In genomic region chr1:43559714-43560113, GRCh38 we compare ENCODE assay signal across 23 cellular contexts.
"Had no signal": no experiment of that assay in that cellular context is flagged by ENCODE, and none has a peak within 500 bp of the region (broad histone marks: within the 10 kb centered on the region; RNA-seq: fewer than 3 reads in every experiment).

No MANE protein-coding gene starts in this region.

- H3K27me3 Mint-ChIP-seq: activated CD8-positive, alpha-beta T cell treated with anti-CD3 and anti-CD28 coated beads for 36 hours; activated naive CD8-positive, alpha-beta T cell treated with anti-CD3 and anti-CD28 coated beads for 36 hours had no signal

- H3K27ac Mint-ChIP-seq: activated CD8-positive, alpha-beta T cell treated with anti-CD3 and anti-CD28 coated beads for 36 hours; activated naive CD4-positive, alpha-beta T cell treated with anti-CD3 and anti-CD28 coated beads, Interleukin-2, amount 10 ng/mL, durations not matched to agents 7 days and 5 days; activated naive CD8-positive, alpha-beta T cell treated with anti-CD3 and anti-CD28 coated beads for 36 hours; activated T-cell treated with anti-CD3 and anti-CD28 coated beads, Interleukin-2, amount 50 U/mL, for 72 hours; activated T-helper 2 cell treated with anti-CD3 and anti-CD28 coated beads, Interferon-gamma antibody, Interleukin-2, Interleukin-4, amounts not matched to agents 10 μg/mL and 5 μg/mL and 100 μg/mL, durations not matched to agents 14 hours and 24 hours and 36 hours had no signal

- H3K4me2 ChIP-seq: KMS-11 had no signal

- H3K4me3 ChIP-seq: SJCRH30 had no signal

- H3K27ac ChIP-seq: KMS-11, SJCRH30 had no signal

- H3K4me1 ChIP-seq: SJCRH30 had no signal

- H3K9me3 ChIP-seq: SJCRH30, SK-N-SH had no signal

- DNase-seq: activated CD4-positive, alpha-beta T cell treated with anti-CD3 and anti-CD28 coated beads for 4 hours; activated CD8-positive, alpha-beta memory T cell treated with anti-CD3 and anti-CD28 coated beads, Interleukin-2, amount 50 U/mL, for 4 hours; activated CD8-positive, alpha-beta T cell treated with anti-CD3 and anti-CD28 coated beads for 36 hours; activated gamma-delta T cell treated with Interleukin-2 at 50 U/mL for 16 hours; activated naive CD4-positive, alpha-beta T cell treated with anti-CD3 and anti-CD28 coated beads, Interleukin-2, amount 10 ng/mL, durations not matched to agents 7 days and 5 days; activated naive CD8-positive, alpha-beta T cell treated with anti-CD3 and anti-CD28 coated beads for 36 hours; activated T-cell treated with anti-CD3 and anti-CD28 coated beads, Interleukin-2, amount 50 U/mL, for 72 hours; anterior cingulate cortex; NCI-H1092; NCI-H1930; NCI-H2171 treated with DMSO at 0.1 percent for 48 hours; NCI-H226; NCI-H526; NK-92 treated with Interleukin-12 subunit alpha and Interleukin-12 subunit beta, amount 100 ng/mL, for 24 hours; OCI-M1; Right ventricle myocardium superior; RPMI8226; SJCRH30; SK-N-SH; T-helper 1 cell had no signal

- H3K36me3 Mint-ChIP-seq: activated naive CD4-positive, alpha-beta T cell treated with anti-CD3 and anti-CD28 coated beads, Interleukin-2, amount 10 ng/mL, durations not matched to agents 7 days and 5 days; activated naive CD8-positive, alpha-beta T cell treated with anti-CD3 and anti-CD28 coated beads for 36 hours had no signal

- H3K9ac ChIP-seq: KMS-11, SK-N-SH had no signal

- H3K4me3 Mint-ChIP-seq: activated CD8-positive, alpha-beta T cell treated with anti-CD3 and anti-CD28 coated beads for 36 hours; activated naive CD4-positive, alpha-beta T cell treated with anti-CD3 and anti-CD28 coated beads, Interleukin-2, amount 10 ng/mL, durations not matched to agents 7 days and 5 days; activated naive CD8-positive, alpha-beta T cell treated with anti-CD3 and anti-CD28 coated beads for 36 hours; activated T-cell treated with anti-CD3 and anti-CD28 coated beads, Interleukin-2, amount 50 U/mL, for 72 hours; central memory CD8-positive, alpha-beta T cell had no signal

- H3K4me1 Mint-ChIP-seq: activated naive CD8-positive, alpha-beta T cell treated with anti-CD3 and anti-CD28 coated beads for 36 hours; central memory CD8-positive, alpha-beta T cell had no signal

- H3K27me3 ChIP-seq: SJCRH30 had no signal

- H3K9me3 Mint-ChIP-seq: activated CD8-positive, alpha-beta T cell treated with anti-CD3 and anti-CD28 coated beads for 36 hours; activated naive CD4-positive, alpha-beta T cell treated with anti-CD3 and anti-CD28 coated beads, Interleukin-2, amount 10 ng/mL, durations not matched to agents 7 days and 5 days; activated naive CD8-positive, alpha-beta T cell treated with anti-CD3 and anti-CD28 coated beads for 36 hours; activated T-cell treated with anti-CD3 and anti-CD28 coated beads, Interleukin-2, amount 50 U/mL, for 72 hours; activated T-helper 2 cell treated with anti-CD3 and anti-CD28 coated beads, Interferon-gamma antibody, Interleukin-2, Interleukin-4, amounts not matched to agents 10 μg/mL and 5 μg/mL and 100 μg/mL, durations not matched to agents 14 hours and 24 hours and 36 hours; central memory CD8-positive, alpha-beta T cell had no signal
